Comparison of ENCODE assay signal across 23 cellular contexts in genomic region chr3:49775538-49775937, GRCh38. TPM values are rescaled to one million over a fixed set of nuclear protein-coding genes. Genes with fewer than 3 reads are reported as not detected.
A peak's percentile ranks its signal among the peaks of the same experiment; 100 is the strongest.
DNase-seq lines count a peak whose midpoint lies in the region; ATAC-seq and TF ChIP-seq lines count a peak whose summit lies in the region.
"Had no signal": no experiment of that assay in that cellular context is flagged by ENCODE, and none has a peak within 500 bp of the region (broad histone marks: within the 10 kb centered on the region; RNA-seq: fewer than 3 reads in every experiment).

No MANE protein-coding gene starts in this region.

- no peak for ATAC-seq in WTC11
- no peak for ATAC-seq in HG02970 (IDR thresholded peaks at IDR 0.05; ENCODE audit: low FRiP score, unreplicated experiment)
- ATAC-seq: lower lobe of right lung; stimulated activated memory B cell treated with anti-CD40 and anti-IgM and Interleukin-4, amounts not matched to agents 10 μg/mL and 1 μg/mL and 100 μg/mL, for 72 hours had no signal

- H3K4me3 ChIP-seq in stomach smooth muscle (ENCODE audit: low read length in 2 of 2): no peak overlapping the region
- H3K4me3 ChIP-seq: HAP-1, lower lobe of right lung, tibial nerve had no signal

- H3K4me1 Mint-ChIP-seq in WTC11: no peaks in the 10 kb centered on the region
- H3K4me1 Mint-ChIP-seq in T-helper 2 cell treated with Interferon-gamma antibody and Interleukin-4, amounts not matched to agents 5 μg/mL and 100 μg/mL, for 36 hours (ENCODE audit: low read depth): peaks cover 9% of the 10 kb centered on the region

- no peaks in the 10 kb centered on the region for H3K9me3 Mint-ChIP-seq in WTC11
- no peaks in the 10 kb centered on the region for H3K9me3 Mint-ChIP-seq in T-helper 2 cell treated with Interferon-gamma antibody and Interleukin-4, amounts not matched to agents 5 μg/mL and 100 μg/mL, for 36 hours
- H3K9me3 Mint-ChIP-seq: dendritic cell treated with granulocyte-macrophage colony-stimulating factor and Interleukin-4, amounts not matched to agents 40 ng/mL and 50 ng/mL, for 4 days; stimulated activated memory B cell treated with anti-CD40 and anti-IgM and Interleukin-4, amounts not matched to agents 10 μg/mL and 1 μg/mL and 100 μg/mL, for 72 hours had no signal

- no peaks in the 10 kb centered on the region for H3K36me3 ChIP-seq in stomach smooth muscle (ENCODE audit: control insufficient read depth in 2 of 2, insufficient read depth in 2 of 2, low read length in 2 of 2)

- peaks cover 10% of the 10 kb centered on the region for H3K4me1 ChIP-seq in stomach smooth muscle (ENCODE audit: control insufficient read depth, insufficient read depth, low read length)

- no peaks in the 10 kb centered on the region for H3K27me3 Mint-ChIP-seq in WTC11 (ENCODE audit: low read depth)
- no peaks in the 10 kb centered on the region for H3K27me3 Mint-ChIP-seq in T-helper 2 cell treated with Interferon-gamma antibody and Interleukin-4, amounts not matched to agents 5 μg/mL and 100 μg/mL, for 36 hours (ENCODE audit: low read depth)
- H3K27me3 Mint-ChIP-seq: B cell; dendritic cell treated with granulocyte-macrophage colony-stimulating factor and Interleukin-4, amounts not matched to agents 40 ng/mL and 50 ng/mL, for 4 days; stimulated activated memory B cell treated with anti-CD40 and anti-IgM and Interleukin-4, amounts not matched to agents 10 μg/mL and 1 μg/mL and 100 μg/mL, for 72 hours had no signal

- no peak overlapping the region for H3K4me3 Mint-ChIP-seq in WTC11
- H3K4me3 Mint-ChIP-seq in T-helper 2 cell treated with Interferon-gamma antibody and Interleukin-4, amounts not matched to agents 5 μg/mL and 100 μg/mL, for 36 hours: no peak overlapping the region
- H3K4me3 Mint-ChIP-seq: B cell; dendritic cell treated with granulocyte-macrophage colony-stimulating factor and Interleukin-4, amounts not matched to agents 40 ng/mL and 50 ng/mL, for 4 days; stimulated activated memory B cell treated with anti-CD40 and anti-IgM and Interleukin-4, amounts not matched to agents 10 μg/mL and 1 μg/mL and 100 μg/mL, for 72 hours had no signal

- peak overlapping the region; percentile 60; the same call in 1 of the 2 replicates for H3K27ac Mint-ChIP-seq in WTC11
- H3K27ac Mint-ChIP-seq in T-helper 2 cell treated with Interferon-gamma antibody and Interleukin-4, amounts not matched to agents 5 μg/mL and 100 μg/mL, for 36 hours: no peak overlapping the region
- H3K27ac Mint-ChIP-seq: B cell; dendritic cell treated with granulocyte-macrophage colony-stimulating factor and Interleukin-4, amounts not matched to agents 40 ng/mL and 50 ng/mL, for 4 days; stimulated activated memory B cell treated with anti-CD40 and anti-IgM and Interleukin-4, amounts not matched to agents 10 μg/mL and 1 μg/mL and 100 μg/mL, for 72 hours had no signal

- H3K36me3 Mint-ChIP-seq in WTC11: peaks cover 13% of the 10 kb centered on the region
- H3K36me3 Mint-ChIP-seq in T-helper 2 cell treated with Interferon-gamma antibody and Interleukin-4, amounts not matched to agents 5 μg/mL and 100 μg/mL, for 36 hours (ENCODE audit: low read depth): peaks cover 11% of the 10 kb centered on the region

- TF ChIP-seq CTCF in WTC11 (IDR thresholded peaks at IDR 0.05): no peak

- DNase-seq in NCI-H2171 treated with DMSO at 0.1 percent for 48 hours (lab: John Stamatoyannopoulos, UW) (peak; percentile 13), NCI-H2171 (lab: John Stamatoyannopoulos, UW) (no peak), WTC11 (ENCODE audit: low spot score) (no peak), inferior parietal cortex (ENCODE audit: extremely low spot score) (peak; percentile 58), HCEC 1CT (no peak)
- no peak for DNase-seq in T-helper 2 cell treated with Interferon-gamma antibody and Interleukin-4, amounts not matched to agents 5 μg/mL and 100 μg/mL, for 36 hours (ENCODE audit: low spot score)
- DNase-seq: 8988T; activated CD4-positive, alpha-beta T cell treated with anti-CD3 and anti-CD28 coated beads for 1 hour; Kasumi-1; lower lobe of right lung; NCI-H1048; NCI-H187 treated with DMSO at 0.1 percent for 48 hours; NCI-H510A; stimulated activated CD4-positive, alpha-beta T cell treated with anti-CD3 and anti-CD28 coated beads, Interleukin-1b, Interleukin-23, amount 100 ng/mL, for 48 hours had no signal

- H3K27ac ChIP-seq in stomach smooth muscle (ENCODE audit: low read length): peak overlapping the region; percentile 26
- H3K27ac ChIP-seq: lower lobe of right lung, tibial nerve had no signal

- CTCF ChIA-PET in WTC11 (lab: Charles Lee): no interaction called here

- H3K9me3 ChIP-seq in stomach smooth muscle (ENCODE audit: control insufficient read depth in 2 of 2, low read length in 2 of 2): no peaks in the 10 kb centered on the region
- H3K9me3 ChIP-seq: HAP-1, lower lobe of right lung, tibial nerve had no signal

- no peaks in the 10 kb centered on the region for H3K27me3 ChIP-seq in stomach smooth muscle (ENCODE audit: control insufficient read depth in 1 of 2, insufficient read depth in 2 of 2, low read length in 2 of 2)
- H3K27me3 ChIP-seq: tibial nerve had no signal

- POLR2A ChIA-PET in WTC11 (lab: Charles Lee): no interaction called here

- H3K9ac ChIP-seq in stomach smooth muscle (ENCODE audit: low read length in 2 of 2): peak overlapping the region in 1 of 2 donors; percentile 13

TF ChIP-seq in WTC11, 78 proteins besides CTCF, POLR2A, EP300 and RAD21 (continues in another document):
- TF ChIP-seq ATF6 (CRISPR knock-in tag; IDR thresholded peaks at IDR 0.05) (no peak), AR (CRISPR knock-in tag; IDR thresholded peaks at IDR 0.05) (no peak), JAZF1 (CRISPR knock-in tag; IDR thresholded peaks at IDR 0.05) (no peak), ZNF232 (CRISPR knock-in tag; IDR thresholded peaks at IDR 0.05) (no peak), ATF2 (CRISPR knock-in tag; IDR thresholded peaks at IDR 0.05; ENCODE audit: borderline replicate concordance, low read depth) (no peak), CREM (CRISPR knock-in tag; IDR thresholded peaks at IDR 0.05) (no peak), ZNF138 (CRISPR knock-in tag; conservative IDR thresholded peaks at IDR 0.05) (no peak), JUN (CRISPR knock-in tag; IDR thresholded peaks at IDR 0.05) (no peak), EMX1 (CRISPR knock-in tag; IDR thresholded peaks at IDR 0.05) (no peak)

RNA-seq across cellular contexts. Expression of gene IP6K1, which starts 10.8 kb away (rescaled TPM):
- total RNA-seq in WTC11 (2021): 29.2 to 32.2 TPM (median 32.2 TPM) in 3 replicates

RNA-seq across cellular contexts. Expression of gene CDHR4, which starts 24.1 kb away (rescaled TPM):
- 0.17 to 0.69 TPM (median 0.39 TPM) in 3 replicates for total RNA-seq in WTC11 (2021)
- total RNA-seq: activated CD8-positive, alpha-beta memory T cell treated with anti-CD3 and anti-CD28 coated beads for 36 hours; osteoblast had no signal

RNA-seq across cellular contexts. Expression of gene INKA1, which starts 27.5 kb away (rescaled TPM):
- 1.4 to 2.0 TPM (median 1.5 TPM) in 3 replicates for total RNA-seq in WTC11 (2021)

RNA-seq across cellular contexts. Expression of gene UBA7, which starts 38.2 kb away (rescaled TPM):
- 1.2 to 1.9 TPM (median 1.6 TPM) in 3 replicates for total RNA-seq in WTC11 (2021)

RNA-seq across cellular contexts. Expression of gene GMPPB, which starts 51.8 kb away (rescaled TPM):
- total RNA-seq in WTC11 (2021): 23.7 to 28.7 TPM (median 28.0 TPM) in 3 replicates

Comparison
In these comparisons a context has a peak if more than half of its experiments do, and no peak if none do; other contexts are left out.
1. DNase-seq: peak in NCI-H2171 treated with DMSO at 0.1 percent for 48 hours (single experiment) and inferior parietal cortex (single experiment); none in NCI-H2171 (single experiment), WTC11 (single experiment), HCEC 1CT (single experiment) and T-helper 2 cell treated with Interferon-gamma antibody and Interleukin-4, amounts not matched to agents 5 μg/mL and 100 μg/mL, for 36 hours (single experiment).